27 cellular contexts compared by ENCODE assay signal in genomic region chr19:30341646-30342201, GRCh38. TPM values are rescaled to one million over a fixed set of nuclear protein-coding genes. Genes with fewer than 3 reads are reported as not detected.
"Had no signal": no experiment of that assay in that cellular context is flagged by ENCODE, and none has a peak within 500 bp of the region (broad histone marks: within the 10 kb centered on the region; RNA-seq: fewer than 3 reads in every experiment).

No MANE protein-coding gene starts in this region.

- H3K9ac ChIP-seq: parathyroid adenoma had no signal

- H2AFZ ChIP-seq: parathyroid adenoma had no signal

- H3K27ac Mint-ChIP-seq: activated naive CD8-positive, alpha-beta T cell treated with anti-CD3 and anti-CD28 coated beads, Interleukin-2, amount 10 ng/mL, durations not matched to agents 7 days and 5 days; endodermal cell; memory B cell; nephron progenitor cell; stimulated activated naive CD8-positive, alpha-beta T cell treated with anti-CD3 and anti-CD28 coated beads, Interleukin-15, Interleukin-2, amounts not matched to agents 100 ng/mL and 50 ng/mL, for 24 hours; WTC11 had no signal

- H3K27me3 Mint-ChIP-seq: activated naive CD8-positive, alpha-beta T cell treated with anti-CD3 and anti-CD28 coated beads, Interleukin-2, amount 10 ng/mL, durations not matched to agents 7 days and 5 days; memory B cell; stimulated activated naive CD8-positive, alpha-beta T cell treated with anti-CD3 and anti-CD28 coated beads, Interleukin-15, Interleukin-2, amounts not matched to agents 100 ng/mL and 50 ng/mL, for 24 hours had no signal

- H3K36me3 ChIP-seq: heart right ventricle, tibial nerve had no signal

- DNase-seq: activated CD8-positive, alpha-beta memory T cell treated with anti-CD3 and anti-CD28 coated beads, Interleukin-2, amount 50 U/mL, for 48 hours; activated naive CD4-positive, alpha-beta T cell treated with Interleukin-2 at 50 U/mL for 16 hours; activated naive CD8-positive, alpha-beta T cell treated with anti-CD3 and anti-CD28 coated beads, Interleukin-2, amount 10 ng/mL, durations not matched to agents 7 days and 5 days; activated T-cell treated with anti-CD3 and anti-CD28 coated beads, Interleukin-2, amount 50 U/mL, for 4 hours; amniotic stem cell; cerebellar nuclear complex; endodermal cell; heart right ventricle; left colon; nephron progenitor cell; nucleus accumbens; right cardiac atrium; stimulated activated CD4-positive, alpha-beta T cell treated with anti-CD3 and anti-CD28 coated beads, Interleukin-12 subunit alpha, Interleukin-12 subunit beta, amount 100 ng/mL, for 4 hours; T-helper 9 cell had no signal

- H3K27me3 ChIP-seq: tibial nerve had no signal

- H3K4me1 ChIP-seq: heart right ventricle, parathyroid adenoma had no signal

- H3K79me2 ChIP-seq: parathyroid adenoma had no signal

- ATAC-seq: activated T-cell treated with anti-CD3 and anti-CD28 coated beads, Interleukin-2, amount 50 U/mL, for 4 hours; heart right ventricle; left colon; right cardiac atrium; WTC11 had no signal

- H3K36me3 Mint-ChIP-seq: activated naive CD8-positive, alpha-beta T cell treated with anti-CD3 and anti-CD28 coated beads, Interleukin-2, amount 10 ng/mL, durations not matched to agents 7 days and 5 days; memory B cell; WTC11 had no signal

- H3K4me3 ChIP-seq: coronary artery, heart right ventricle, tibial nerve had no signal

- H3K4me1 Mint-ChIP-seq: activated naive CD8-positive, alpha-beta T cell treated with anti-CD3 and anti-CD28 coated beads, Interleukin-2, amount 10 ng/mL, durations not matched to agents 7 days and 5 days; endodermal cell; memory B cell; WTC11 had no signal

- H3K4me3 Mint-ChIP-seq: activated naive CD8-positive, alpha-beta T cell treated with anti-CD3 and anti-CD28 coated beads, Interleukin-2, amount 10 ng/mL, durations not matched to agents 7 days and 5 days; activated T-cell treated with anti-CD3 and anti-CD28 coated beads, Interleukin-2, amount 50 U/mL, for 4 hours; endodermal cell; memory B cell; nephron progenitor cell; stimulated activated naive CD8-positive, alpha-beta T cell treated with anti-CD3 and anti-CD28 coated beads, Interleukin-15, Interleukin-2, amounts not matched to agents 100 ng/mL and 50 ng/mL, for 24 hours; WTC11 had no signal

- H3K9me3 ChIP-seq: tibial nerve had no signal

- H3K9me3 Mint-ChIP-seq: activated naive CD8-positive, alpha-beta T cell treated with anti-CD3 and anti-CD28 coated beads, Interleukin-2, amount 10 ng/mL, durations not matched to agents 7 days and 5 days; activated T-cell treated with anti-CD3 and anti-CD28 coated beads, Interleukin-2, amount 50 U/mL, for 4 hours; endodermal cell; memory B cell; nephron progenitor cell; stimulated activated naive CD8-positive, alpha-beta T cell treated with anti-CD3 and anti-CD28 coated beads, Interleukin-15, Interleukin-2, amounts not matched to agents 100 ng/mL and 50 ng/mL, for 24 hours had no signal

- H3K27ac ChIP-seq: coronary artery, epithelial cell of prostate, heart right ventricle, parathyroid adenoma had no signal

RNA-seq across cellular contexts. Expression of gene ZNF536, which starts 30.5 kb away (rescaled TPM):
- total RNA-seq: activated CD8-positive, alpha-beta memory T cell treated with anti-CD3 and anti-CD28 coated beads for 36 hours; activated naive CD8-positive, alpha-beta T cell treated with anti-CD3 and anti-CD28 coated beads, Interleukin-2, amount 10 ng/mL, durations not matched to agents 7 days and 5 days; activated T-cell treated with anti-CD3 and anti-CD28 coated beads, Interleukin-2, amount 50 U/mL, for 4 hours; endodermal cell; fibroblast of villous mesenchyme; mononuclear cell; myocyte; pulmonary artery endothelial cell had no signal
- polyA plus RNA-seq: keratinocyte had no signal
